ENCODE assay signal across 38 cellular contexts in genomic region chr10:112120491-112120890, GRCh38.
"Had no signal": no experiment of that assay in that cellular context is flagged by ENCODE, and none has a peak within 500 bp of the region (broad histone marks: within the 10 kb centered on the region; RNA-seq: fewer than 3 reads in every experiment).

No MANE protein-coding gene starts in this region.

- H3K4me1 ChIP-seq: adrenal gland, ascending aorta, body of pancreas, breast epithelium had no signal

- H3K27ac Mint-ChIP-seq: activated naive CD4-positive, alpha-beta T cell treated with anti-CD3 and anti-CD28 coated beads for 36 hours; activated naive CD4-positive, alpha-beta T cell treated with anti-CD3 and anti-CD28 coated beads, Interleukin-2, amount 10 ng/mL, durations not matched to agents 7 days and 5 days; activated naive CD4-positive, alpha-beta T cell treated with anti-CD3 and anti-CD28 coated beads, Interleukin-2, amount 50 U/mL, for 24 hours; activated naive CD4-positive, alpha-beta T cell treated with anti-CD3 and anti-CD28 coated beads, Interleukin-2, amount 50 U/mL, for 72 hours; activated naive CD8-positive, alpha-beta T cell; activated naive CD8-positive, alpha-beta T cell treated with anti-CD3 and anti-CD28 coated beads for 36 hours; activated naive CD8-positive, alpha-beta T cell treated with anti-CD3 and anti-CD28 coated beads, Interleukin-2, amount 10 ng/mL, durations not matched to agents 7 days and 5 days; activated naive CD8-positive, alpha-beta T cell treated with anti-CD3 and anti-CD28 coated beads, Interleukin-2, amount 50 U/mL, for 24 hours; activated T-cell treated with anti-CD3 and anti-CD28 coated beads, Interleukin-2, amount 50 U/mL, for 24 hours; activated T-cell treated with anti-CD3 and anti-CD28 coated beads, Interleukin-2, amount 50 U/mL, for 72 hours; activated T-helper 1 cell treated with anti-CD3 and anti-CD28 coated beads, Interleukin-12 subunit alpha, Interleukin-12 subunit beta, Interleukin-2, Interleukin-4 antibody, amounts not matched to agents 30 ng/mL and 10 ng/mL and 1 ng/mL, durations not matched to agents 14 hours and 24 hours and 36 hours; activated T-helper 17 cell treated with anti-CD3 and anti-CD28 coated beads, Interleukin-2, amount 50 U/mL, for 72 hours; activated T-helper 2 cell treated with anti-CD3 and anti-CD28 coated beads, Interferon-gamma antibody, Interleukin-2, Interleukin-4, amounts not matched to agents 10 μg/mL and 5 μg/mL and 100 μg/mL, durations not matched to agents 14 hours and 24 hours and 36 hours; brain had no signal

- H3K36me3 ChIP-seq: adrenal gland, ascending aorta, brain microvascular endothelial cell, breast epithelium, cardiac muscle cell had no signal

- H3K4me1 Mint-ChIP-seq: activated naive CD4-positive, alpha-beta T cell treated with anti-CD3 and anti-CD28 coated beads, Interleukin-2, amount 10 ng/mL, durations not matched to agents 7 days and 5 days; activated naive CD4-positive, alpha-beta T cell treated with anti-CD3 and anti-CD28 coated beads, Interleukin-2, amount 50 U/mL, for 24 hours; activated naive CD8-positive, alpha-beta T cell treated with anti-CD3 and anti-CD28 coated beads for 36 hours; activated naive CD8-positive, alpha-beta T cell treated with anti-CD3 and anti-CD28 coated beads, Interleukin-2, amount 10 ng/mL, durations not matched to agents 7 days and 5 days; activated naive CD8-positive, alpha-beta T cell treated with anti-CD3 and anti-CD28 coated beads, Interleukin-2, amount 50 U/mL, for 24 hours; activated T-helper 17 cell treated with anti-CD3 and anti-CD28 coated beads, Interleukin-2, amount 50 U/mL, for 72 hours; central memory CD8-positive, alpha-beta T cell had no signal

- DNase-seq: activated effector memory CD4-positive, alpha-beta T cell treated with anti-CD3 and anti-CD28 coated beads, Interleukin-2, amount 50 U/mL, for 16 hours; activated effector memory CD4-positive, alpha-beta T cell treated with Interleukin-2 at 50 U/mL for 16 hours; activated gamma-delta T cell; activated gamma-delta T cell treated with Interleukin-2 at 50 U/mL for 16 hours; activated naive CD4-positive, alpha-beta T cell; activated naive CD4-positive, alpha-beta T cell treated with anti-CD3 and anti-CD28 coated beads for 36 hours; activated naive CD4-positive, alpha-beta T cell treated with anti-CD3 and anti-CD28 coated beads, Interleukin-2, amount 10 ng/mL, durations not matched to agents 7 days and 5 days; activated naive CD4-positive, alpha-beta T cell treated with anti-CD3 and anti-CD28 coated beads, Interleukin-2, amount 50 U/mL, for 16 hours; activated naive CD4-positive, alpha-beta T cell treated with Interleukin-2 at 50 U/mL for 16 hours; activated naive CD8-positive, alpha-beta T cell treated with anti-CD3 and anti-CD28 coated beads for 36 hours; activated naive CD8-positive, alpha-beta T cell treated with anti-CD3 and anti-CD28 coated beads, Interleukin-2, amount 10 ng/mL, durations not matched to agents 7 days and 5 days; activated naive CD8-positive, alpha-beta T cell treated with anti-CD3 and anti-CD28 coated beads, Interleukin-2, amount 50 U/mL, for 24 hours; activated T-cell treated with anti-CD3 and anti-CD28 coated beads, Interleukin-2, amount 50 U/mL, for 1 hour; activated T-cell treated with anti-CD3 and anti-CD28 coated beads, Interleukin-2, amount 50 U/mL, for 24 hours; activated T-cell treated with anti-CD3 and anti-CD28 coated beads, Interleukin-2, amount 50 U/mL, for 4 hours; activated T-cell treated with anti-CD3 and anti-CD28 coated beads, Interleukin-2, amount 50 U/mL, for 48 hours; activated T-cell treated with anti-CD3 and anti-CD28 coated beads, Interleukin-2, amount 50 U/mL, for 72 hours; adrenal gland; amniotic stem cell; amygdala; anterior cingulate cortex; aorta; body of pancreas; brain microvascular endothelial cell; caudate nucleus; central memory CD4-positive, alpha-beta T cell; cerebellar nuclear complex had no signal

- H3K36me3 Mint-ChIP-seq: activated naive CD4-positive, alpha-beta T cell treated with anti-CD3 and anti-CD28 coated beads, Interleukin-2, amount 10 ng/mL, durations not matched to agents 7 days and 5 days; activated naive CD4-positive, alpha-beta T cell treated with anti-CD3 and anti-CD28 coated beads, Interleukin-2, amount 50 U/mL, for 24 hours; activated naive CD4-positive, alpha-beta T cell treated with anti-CD3 and anti-CD28 coated beads, Interleukin-2, amount 50 U/mL, for 72 hours; activated naive CD8-positive, alpha-beta T cell; activated naive CD8-positive, alpha-beta T cell treated with anti-CD3 and anti-CD28 coated beads for 36 hours; activated naive CD8-positive, alpha-beta T cell treated with anti-CD3 and anti-CD28 coated beads, Interleukin-2, amount 10 ng/mL, durations not matched to agents 7 days and 5 days; brain had no signal

- H3K4me3 ChIP-seq: adrenal gland, ascending aorta, body of pancreas, breast epithelium, cardiac muscle cell had no signal

- H3K27ac ChIP-seq: adrenal gland, ascending aorta, body of pancreas, brain microvascular endothelial cell, breast epithelium, cardiac muscle cell had no signal

- H3K9me3 ChIP-seq: adrenal gland, ascending aorta, body of pancreas, breast epithelium had no signal

- H3K9me3 Mint-ChIP-seq: activated naive CD4-positive, alpha-beta T cell treated with anti-CD3 and anti-CD28 coated beads for 36 hours; activated naive CD4-positive, alpha-beta T cell treated with anti-CD3 and anti-CD28 coated beads, Interleukin-2, amount 10 ng/mL, durations not matched to agents 7 days and 5 days; activated naive CD4-positive, alpha-beta T cell treated with anti-CD3 and anti-CD28 coated beads, Interleukin-2, amount 50 U/mL, for 24 hours; activated naive CD4-positive, alpha-beta T cell treated with anti-CD3 and anti-CD28 coated beads, Interleukin-2, amount 50 U/mL, for 72 hours; activated naive CD8-positive, alpha-beta T cell treated with anti-CD3 and anti-CD28 coated beads for 36 hours; activated naive CD8-positive, alpha-beta T cell treated with anti-CD3 and anti-CD28 coated beads, Interleukin-2, amount 10 ng/mL, durations not matched to agents 7 days and 5 days; activated naive CD8-positive, alpha-beta T cell treated with anti-CD3 and anti-CD28 coated beads, Interleukin-2, amount 50 U/mL, for 24 hours; activated T-cell treated with anti-CD3 and anti-CD28 coated beads, Interleukin-2, amount 50 U/mL, for 24 hours; activated T-cell treated with anti-CD3 and anti-CD28 coated beads, Interleukin-2, amount 50 U/mL, for 4 hours; activated T-cell treated with anti-CD3 and anti-CD28 coated beads, Interleukin-2, amount 50 U/mL, for 72 hours; activated T-helper 1 cell treated with anti-CD3 and anti-CD28 coated beads, Interleukin-12 subunit alpha, Interleukin-12 subunit beta, Interleukin-2, Interleukin-4 antibody, amounts not matched to agents 30 ng/mL and 10 ng/mL and 1 ng/mL, durations not matched to agents 14 hours and 24 hours and 36 hours; activated T-helper 17 cell treated with anti-CD3 and anti-CD28 coated beads, Interleukin-2, amount 50 U/mL, for 72 hours; activated T-helper 2 cell treated with anti-CD3 and anti-CD28 coated beads, Interferon-gamma antibody, Interleukin-2, Interleukin-4, amounts not matched to agents 10 μg/mL and 5 μg/mL and 100 μg/mL, durations not matched to agents 14 hours and 24 hours and 36 hours; brain; central memory CD8-positive, alpha-beta T cell had no signal

- H3K27me3 Mint-ChIP-seq: activated naive CD4-positive, alpha-beta T cell treated with anti-CD3 and anti-CD28 coated beads, Interleukin-2, amount 10 ng/mL, durations not matched to agents 7 days and 5 days; activated naive CD8-positive, alpha-beta T cell; activated naive CD8-positive, alpha-beta T cell treated with anti-CD3 and anti-CD28 coated beads for 36 hours; activated naive CD8-positive, alpha-beta T cell treated with anti-CD3 and anti-CD28 coated beads, Interleukin-2, amount 10 ng/mL, durations not matched to agents 7 days and 5 days; activated T-helper 17 cell treated with anti-CD3 and anti-CD28 coated beads, Interleukin-2, amount 50 U/mL, for 72 hours had no signal

- H3K27me3 ChIP-seq: adrenal gland, ascending aorta, body of pancreas, brain microvascular endothelial cell, breast epithelium, cardiac muscle cell had no signal

- ATAC-seq: activated naive CD4-positive, alpha-beta T cell treated with anti-CD3 and anti-CD28 coated beads, Interleukin-2, amount 50 U/mL, for 72 hours; activated naive CD8-positive, alpha-beta T cell treated with anti-CD3 and anti-CD28 coated beads, Interleukin-2, amount 50 U/mL, for 24 hours; activated T-cell treated with anti-CD3 and anti-CD28 coated beads, Interleukin-2, amount 50 U/mL, for 4 hours; activated T-cell treated with anti-CD3 and anti-CD28 coated beads, Interleukin-2, amount 50 U/mL, for 72 hours; activated T-helper 17 cell treated with anti-CD3 and anti-CD28 coated beads, Interleukin-2, amount 50 U/mL, for 72 hours; body of pancreas had no signal

- H3K4me3 Mint-ChIP-seq: activated naive CD4-positive, alpha-beta T cell treated with anti-CD3 and anti-CD28 coated beads for 36 hours; activated naive CD4-positive, alpha-beta T cell treated with anti-CD3 and anti-CD28 coated beads, Interleukin-2, amount 10 ng/mL, durations not matched to agents 7 days and 5 days; activated naive CD4-positive, alpha-beta T cell treated with anti-CD3 and anti-CD28 coated beads, Interleukin-2, amount 50 U/mL, for 24 hours; activated naive CD8-positive, alpha-beta T cell; activated naive CD8-positive, alpha-beta T cell treated with anti-CD3 and anti-CD28 coated beads for 36 hours; activated naive CD8-positive, alpha-beta T cell treated with anti-CD3 and anti-CD28 coated beads, Interleukin-2, amount 10 ng/mL, durations not matched to agents 7 days and 5 days; activated naive CD8-positive, alpha-beta T cell treated with anti-CD3 and anti-CD28 coated beads, Interleukin-2, amount 50 U/mL, for 24 hours; activated T-cell treated with anti-CD3 and anti-CD28 coated beads, Interleukin-2, amount 50 U/mL, for 24 hours; activated T-cell treated with anti-CD3 and anti-CD28 coated beads, Interleukin-2, amount 50 U/mL, for 4 hours; activated T-cell treated with anti-CD3 and anti-CD28 coated beads, Interleukin-2, amount 50 U/mL, for 72 hours; activated T-helper 1 cell treated with anti-CD3 and anti-CD28 coated beads, Interleukin-12 subunit alpha, Interleukin-12 subunit beta, Interleukin-2, Interleukin-4 antibody, amounts not matched to agents 30 ng/mL and 10 ng/mL and 1 ng/mL, durations not matched to agents 14 hours and 24 hours and 36 hours; activated T-helper 17 cell treated with anti-CD3 and anti-CD28 coated beads, Interleukin-2, amount 50 U/mL, for 72 hours; brain; central memory CD8-positive, alpha-beta T cell had no signal
